ENCODE assay signal across 8 cellular contexts in the genomic region with DNA sequence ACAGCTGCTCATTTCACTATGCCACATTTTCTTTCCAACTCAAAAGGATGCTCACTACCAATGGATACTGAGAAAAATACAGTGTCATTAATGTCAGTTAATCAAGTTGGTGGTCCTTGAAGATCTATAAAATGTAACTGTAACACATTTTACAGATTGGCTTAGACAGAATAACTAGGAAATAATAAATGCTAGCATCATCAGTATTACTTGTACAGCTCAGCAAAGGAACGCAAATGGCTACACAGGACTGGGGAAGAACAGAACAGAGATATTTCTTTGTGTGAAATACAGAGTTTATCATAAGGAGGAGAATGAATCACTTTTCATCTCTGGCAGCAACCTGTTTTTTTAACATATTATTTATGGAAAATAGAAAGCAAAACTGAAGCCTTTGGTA. TPM values are rescaled to one million over a fixed set of nuclear protein-coding genes. Genes with fewer than 3 reads are reported as not detected.
DNase-seq lines count a peak whose midpoint lies in the region; ATAC-seq, FAIRE-seq and TF ChIP-seq lines count a peak whose summit lies in the region.

No MANE protein-coding gene starts in this region.

- H3K4me1 ChIP-seq in GM12878 (ENCODE audit: control insufficient read depth, insufficient read depth, low read length), result peaks cover 4% of the 10 kb centered on the region; the same call in 1 of the 2 replicates

- RAD21 ChIA-PET in GM12878 (lab: Charles Lee; ENCODE audit: unreplicated experiment), result interaction anchor here (0.7 to 1.3 kb wide), 3 partner anchors 13 to 848 kb away, joined by 3 to 4 read pairs (median 3); no protein-coding TSS in a partner anchor

- WGBS in GM12878 (ENCODE audit: insufficient coverage, insufficient replicate concordance, low lambda C conversion rate, missing lambda C conversion rate), result 95% methylated on average over 1 of the region's 1 CpG

- no peaks in the 10 kb centered on the region for H3K36me3 Mint-ChIP-seq in Calu3 (ENCODE audit: insufficient read depth, unreplicated experiment)
- H3K36me3 Mint-ChIP-seq in nephron (ENCODE audit: low read depth), result peaks cover 3% of the 10 kb centered on the region

- ATAC-seq in HG02798 (IDR thresholded peaks at IDR 0.05; ENCODE audit: poor library complexity, unreplicated experiment) (peak; percentile 3), GM12878 (peak; percentile 11; the same call in 1 of the 3 replicates)

- H3K9ac ChIP-seq in GM12878 (ENCODE audit: control insufficient read depth, insufficient read depth, low read length), result peak overlapping the region; percentile 67

- BruUV-seq in Calu3 (replicated peaks; lab: Mats Ljungman, UMichigan), result no TSS peak
- no TSS peak for BruUV-seq in GM12878 (replicated peaks; lab: Mats Ljungman, UMichigan)

- H3K4me3 Mint-ChIP-seq in Calu3 (ENCODE audit: low read depth, unreplicated experiment) (peak overlapping the region; percentile 69), nephron (no peak overlapping the region)

- peak overlapping the region; percentile 93 for H2AFZ ChIP-seq in GM12878 (ENCODE audit: control insufficient read depth, low read depth, low read length)

- H3K27ac Mint-ChIP-seq in Calu3 (ENCODE audit: unreplicated experiment) (peak overlapping the region; percentile 74), nephron (peak overlapping the region; percentile 30 to 47 (median 43))

- H3K9me3 ChIP-seq in GM12878 (replicated peaks; ENCODE audit: control insufficient read depth, insufficient read depth, low read length), result no peaks in the 10 kb centered on the region

- H3K4me2 ChIP-seq in GM12878 (ENCODE audit: control insufficient read depth, insufficient read depth), result peak overlapping the region; percentile 93

- no peaks in the 10 kb centered on the region for H3K27me3 Mint-ChIP-seq in Calu3 (ENCODE audit: unreplicated experiment)
- peaks cover 7% of the 10 kb centered on the region for H3K27me3 Mint-ChIP-seq in nephron (ENCODE audit: low read depth)

- intact Hi-C loops in Calu3 (cut with micrococcal nuclease; ENCODE audit: unreplicated experiment), result no loop called here
- intact Hi-C loops in GM12878 (cut with micrococcal nuclease; ENCODE audit: unreplicated experiment), result no loop called here

- CTCF ChIA-PET in Calu3 (lab: Charles Lee) (interaction anchor here (1.5 kb wide), 1 partner anchor 14 kb away, joined by 5 read pairs; no protein-coding TSS in a partner anchor), GM12878 (lab: Yijun Ruan, JAX) (interaction anchor here (0.9 to 4.1 kb wide), 5 partner anchors 11 to 148 kb away, joined by 3 to 19 read pairs (median 4); no protein-coding TSS in a partner anchor)

- TF ChIP-seq CTCF in Calu3 (IDR thresholded peaks at IDR 0.05; ENCODE audit: unreplicated experiment), result no peak
- TF ChIP-seq CTCF in GM12878 (IDR thresholded peaks at IDR 0.05 in 2 of 3, conservative IDR thresholded peaks at IDR 0.05 in 1 of 3; ENCODE audit: control insufficient read depth in 2 of 3, extremely low read depth in 1 of 3, insufficient read depth in 1 of 3, low read depth in 3 of 3, low read length in 3 of 3), result no peak
- TF ChIP-seq CTCF in nephron (IDR thresholded peaks at IDR 0.05; ENCODE audit: unreplicated experiment in 3 of 3), result no peak

- TF ChIP-seq EP300 in GM12878 (IDR thresholded peaks at IDR 0.05; ENCODE audit: borderline replicate concordance in 1 of 2, control insufficient read depth in 1 of 2, low read depth in 2 of 2, low read length in 2 of 2), result no peak

- no peaks in the 10 kb centered on the region for H3K27me3 ChIP-seq in GM12878 (replicated peaks in 1 of 2; ENCODE audit: control insufficient read depth in 2 of 2, insufficient read depth in 2 of 2, low read length in 1 of 2)

- SMC1A ChIA-PET in GM12878 (lab: Charles Lee; ENCODE audit: uncharacterized antibody, unreplicated experiment), result interaction anchor here (0.7 to 2.2 kb wide), 7 partner anchors 10 to 222 kb away, joined by 3 to 12 read pairs (median 4); no protein-coding TSS in a partner anchor

- no peak for FAIRE-seq in GM12878 (lab: Jason Lieb, UNC)

- H3K4me1 Mint-ChIP-seq in Calu3 (ENCODE audit: low read depth, unreplicated experiment) (peaks cover 21% of the 10 kb centered on the region), nephron (peaks cover 17% of the 10 kb centered on the region)

- POLR2A ChIA-PET in GM12878 (lab: Charles Lee), result interaction anchor here (0.9 kb wide), 1 partner anchor 10 kb away, joined by 4 read pairs; no protein-coding TSS in a partner anchor

- H3K9me3 Mint-ChIP-seq in Calu3 (ENCODE audit: low read depth, unreplicated experiment) (no peaks in the 10 kb centered on the region), nephron (no peaks in the 10 kb centered on the region)

- no peak for DNase-seq in Calu3
- DNase-seq in GM12878 (ENCODE audit: low read depth, low spot score), result no peak
- DNase-seq in DMS 273 (lab: John Stamatoyannopoulos, UW; ENCODE audit: unreplicated experiment), result no peak
- DNase-seq in NCI-H2081 (lab: John Stamatoyannopoulos, UW), result no peak
- no peak for DNase-seq in NCI-H2227 (lab: John Stamatoyannopoulos, UW; ENCODE audit: unreplicated experiment)
- DNase-seq in NCI-H2107 (lab: John Stamatoyannopoulos, UW), result no peak

- no peaks in the 10 kb centered on the region for H3K36me3 ChIP-seq in GM12878 (ENCODE audit: control insufficient read depth in 2 of 2, insufficient read depth in 2 of 2, low read length in 1 of 2)

- no peak for TF ChIP-seq POLR2A in GM12878 (IDR thresholded peaks at IDR 0.05; ENCODE audit: low read depth, low read length)

- no peak for TF ChIP-seq RAD21 in GM12878 (IDR thresholded peaks at IDR 0.05; ENCODE audit: insufficient read depth, low read depth, low read length)

- in situ Hi-C loops in GM12878 (cut with MboI), result no loop called here

- H3K79me2 ChIP-seq in GM12878 (ENCODE audit: control insufficient read depth, insufficient read depth, low read length), result no peaks in the 10 kb centered on the region

- peak overlapping the region; percentile 57 for H3K4me3 ChIP-seq in GM12878

- no peaks in the 10 kb centered on the region for H4K20me1 ChIP-seq in GM12878 (ENCODE audit: control insufficient read depth, insufficient read depth)

- H3K27ac ChIP-seq in GM12878 (ENCODE audit: control insufficient read depth, insufficient read depth), result peak overlapping the region; percentile 79

TF ChIP-seq in GM12878, 131 proteins besides CTCF, POLR2A, EP300 and RAD21 (continues in another document):
- TF ChIP-seq IKZF1 (conservative IDR thresholded peaks at IDR 0.05) (no peak), SMAD5 (IDR thresholded peaks at IDR 0.05; ENCODE audit: low read depth) (no peak), ZNF687 (IDR thresholded peaks at IDR 0.05) (no peak)
- TF ChIP-seq, protein P1, sequence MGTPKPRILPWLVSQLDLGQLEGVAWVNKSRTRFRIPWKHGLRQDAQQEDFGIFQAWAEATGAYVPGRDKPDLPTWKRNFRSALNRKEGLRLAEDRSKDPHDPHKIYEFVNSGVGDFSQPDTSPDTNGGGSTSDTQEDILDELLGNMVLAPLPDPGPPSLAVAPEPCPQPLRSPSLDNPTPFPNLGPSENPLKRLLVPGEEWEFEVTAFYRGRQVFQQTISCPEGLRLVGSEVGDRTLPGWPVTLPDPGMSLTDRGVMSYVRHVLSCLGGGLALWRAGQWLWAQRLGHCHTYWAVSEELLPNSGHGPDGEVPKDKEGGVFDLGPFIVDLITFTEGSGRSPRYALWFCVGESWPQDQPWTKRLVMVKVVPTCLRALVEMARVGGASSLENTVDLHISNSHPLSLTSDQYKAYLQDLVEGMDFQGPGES (IDR thresholded peaks at IDR 0.05), result no peak

RNA-seq across cellular contexts. Expression of gene QKI, which starts 8.2 kb away (rescaled TPM):
- total RNA-seq in Calu3 (2022) (94.1 and 131 TPM in 2 replicates), GM12878 (2014; rRNA removed) (43.7 and 46.4 TPM in 2 replicates), GM12878 (2014; rRNA removed; fragmentation: Illumina TruSeq; extraction: Trizol) (47.8 and 52.5 TPM in 2 replicates), GM12878 (2021) (50.7 and 54.5 TPM in 2 replicates)
- total RNA-seq in GM12878 (2013; cell fraction: nucleolus; rRNA removed), result 93.7 and 101 TPM in 2 replicates
- polyA plus RNA-seq in GM12878 (2011; ENCODE audit: low read depth), result 28.6 TPM
- polyA plus RNA-seq in GM12878 (2011; rRNA removed) (62.3 and 68.4 TPM in 2 replicates), GM12878 (2014; fragmentation: Illumina TruSeq; extraction: Trizol) (54.6 and 72.5 TPM in 2 replicates), GM12878 (2014; fragmentation: Nextera tagmentation; extraction: Ambion mirVana) (10 to 100 TPM; 10.7 to 27.1 TPM), GM12878 (2014; rRNA removed) (31.4 and 35.0 TPM in 2 replicates), GM12878 (2016; fragmentation: Nextera tagmentation; extraction: Ambion mirVana) (1 to 10 TPM; 4.7 to 4.8 TPM)
- 73.9 and 89.7 TPM in 2 replicates for polyA plus RNA-seq in GM12878 (2011; cell fraction: cytosol; rRNA removed)
- polyA plus RNA-seq in GM12878 (2011; cell fraction: nucleus; rRNA removed), result 42.5 and 60.8 TPM in 2 replicates
- 15.4 and 24.9 TPM in 2 replicates for polyA plus RNA-seq in GM12878 (2012)
- 203 and 222 TPM in 2 replicates for polyA minus RNA-seq in GM12878 (2011; rRNA and poly(A)+ RNA removed)
- polyA minus RNA-seq in GM12878 (2011; cell fraction: cytosol; rRNA and poly(A)+ RNA removed), result 55.9 and 69.2 TPM in 2 replicates
- polyA minus RNA-seq in GM12878 (2011; cell fraction: nucleus; rRNA and poly(A)+ RNA removed), result 55.2 and 80.6 TPM in 2 replicates
